ENCODE assay signal across 25 cellular contexts in the genomic region with DNA sequence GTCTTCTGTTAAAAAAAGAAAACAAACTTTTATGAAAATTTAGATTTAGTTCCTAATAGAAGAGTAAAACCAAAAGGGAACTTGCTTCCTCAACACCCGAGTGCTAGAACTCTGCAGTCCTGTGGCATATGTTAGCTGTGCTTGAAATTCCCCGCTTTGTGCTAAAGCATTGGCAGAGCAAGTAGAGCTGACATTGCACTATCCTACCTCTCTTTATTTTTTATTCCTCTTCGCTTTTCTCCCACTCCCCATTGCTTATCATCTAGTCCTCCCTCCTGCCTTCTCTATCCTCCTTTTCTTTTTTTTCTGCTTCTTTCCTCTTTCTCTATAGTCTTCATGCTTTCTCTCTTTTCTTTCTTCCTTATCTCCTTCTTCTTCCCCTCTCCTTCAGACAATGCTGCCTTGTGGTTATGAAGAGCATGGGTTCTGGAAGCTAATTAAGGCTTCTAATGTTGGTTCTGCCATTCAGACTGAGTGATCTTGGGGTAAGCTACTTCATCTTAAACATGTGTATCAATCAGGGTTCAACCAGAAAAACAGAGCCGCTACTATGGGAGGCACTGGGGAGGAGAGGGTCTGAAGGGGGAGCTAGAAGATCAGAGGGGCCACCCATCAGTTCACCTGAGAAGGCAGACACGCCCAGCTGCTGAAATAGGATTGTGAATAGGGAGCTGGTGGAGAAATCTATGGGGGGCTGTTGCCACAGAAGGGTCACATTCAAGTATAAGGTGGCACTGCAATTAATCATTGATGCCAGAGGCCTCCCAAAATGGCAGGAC. TPM values are rescaled to one million over a fixed set of nuclear protein-coding genes. Genes with fewer than 3 reads are reported as not detected.
DNase-seq lines count a peak whose midpoint lies in the region; ATAC-seq, FAIRE-seq and TF ChIP-seq lines count a peak whose summit lies in the region.
"Had no signal": no experiment of that assay in that cellular context is flagged by ENCODE, and none has a peak within 500 bp of the region (broad histone marks: within the 10 kb centered on the region; RNA-seq: fewer than 3 reads in every experiment).

No MANE protein-coding gene starts in this region.

- H2BK12ac ChIP-seq in H1 (ENCODE audit: low read depth, low read length), result no peak overlapping the region

- peaks cover 13% of the 10 kb centered on the region for H3K4me1 ChIP-seq in OCI-LY3 (ENCODE audit: low read length)
- H3K4me1 ChIP-seq in H1 (replicated peaks in 1 of 4; ENCODE audit: control insufficient read depth in 3 of 4, insufficient read depth in 4 of 4, low read length in 3 of 4), result peaks cover 0 to 5% (median 2%) of the 10 kb centered on the region in 4 experiments; a peak in 2 of 7 replicates
- H3K4me1 ChIP-seq: A549, BE2C had no signal

- no peak overlapping the region for H2BK120ac ChIP-seq in H1 (replicated peaks; ENCODE audit: low read depth, low read length)

- H3K9me3 ChIP-seq in OCI-LY3 (ENCODE audit: insufficient read depth, low read length) (no peaks in the 10 kb centered on the region), H1 (ENCODE audit: insufficient read depth in 2 of 2, low read depth in 1 of 2, low read length in 1 of 2) (no peaks in the 10 kb centered on the region)
- H3K9me3 ChIP-seq: A549; BE2C; BLaER1 treated with 17β-estradiol and CSF1 and Interleukin-3, amounts not matched to agents 10 nM and 100 nM had no signal

- peak; percentile 23 to 53; a peak in 2 of 4 replicates for TF ChIP-seq RAD21 in H1 (IDR thresholded peaks at IDR 0.05 in 1 of 2, conservative IDR thresholded peaks at IDR 0.05 in 1 of 2; ENCODE audit: low read depth in 2 of 2, low read length in 2 of 2)

- H3K4me2 ChIP-seq in OCI-LY3 (ENCODE audit: low read length) (no peak overlapping the region), H1 (ENCODE audit: insufficient read depth in 1 of 2, low read depth in 2 of 2, low read length in 2 of 2) (no peak overlapping the region)
- H3K4me2 ChIP-seq: A549 had no signal

- H3K36me3 Mint-ChIP-seq in activated CD4-positive, alpha-beta T cell treated with anti-CD3 and anti-CD28 coated beads, Interleukin-2, amount 10 ng/mL, durations not matched to agents 7 days and 5 days (ENCODE audit: low read depth), result no peaks in the 10 kb centered on the region
- no peaks in the 10 kb centered on the region for H3K36me3 Mint-ChIP-seq in activated CD4-positive, alpha-beta T cell treated with anti-CD3 and anti-CD28 coated beads, Interleukin-2, amount 10 ng/mL, durations not matched to agents 24 days and 14 days (ENCODE audit: low read depth)
- H3K36me3 Mint-ChIP-seq in stimulated activated memory B cell treated with anti-CD40 and anti-IgM and Interleukin-4, amounts not matched to agents 10 μg/mL and 1 μg/mL and 100 μg/mL, for 72 hours, result no peaks in the 10 kb centered on the region
- no peaks in the 10 kb centered on the region for H3K36me3 Mint-ChIP-seq in stimulated activated naive B cell treated with anti-CD40 and anti-IgM and Interleukin-4, amounts not matched to agents 10 μg/mL and 1 μg/mL and 100 μg/mL, for 72 hours
- H3K36me3 Mint-ChIP-seq: CD14-positive monocyte; CD8-positive, alpha-beta memory T cell had no signal

- H3K27ac Mint-ChIP-seq in activated CD4-positive, alpha-beta T cell treated with anti-CD3 and anti-CD28 coated beads, Interleukin-2, amount 10 ng/mL, durations not matched to agents 7 days and 5 days, result peak overlapping the region; percentile 0
- no peak overlapping the region for H3K27ac Mint-ChIP-seq in activated CD4-positive, alpha-beta T cell treated with anti-CD3 and anti-CD28 coated beads, Interleukin-2, amount 10 ng/mL, durations not matched to agents 24 days and 14 days
- H3K27ac Mint-ChIP-seq in stimulated activated memory B cell treated with anti-CD40 and anti-IgM and Interleukin-4, amounts not matched to agents 10 μg/mL and 1 μg/mL and 100 μg/mL, for 72 hours, result peak overlapping the region; percentile 0
- no peak overlapping the region for H3K27ac Mint-ChIP-seq in stimulated activated naive B cell treated with anti-CD40 and anti-IgM and Interleukin-4, amounts not matched to agents 10 μg/mL and 1 μg/mL and 100 μg/mL, for 72 hours
- H3K27ac Mint-ChIP-seq: CD14-positive monocyte; CD4-positive, alpha-beta T cell had no signal

- no peak overlapping the region for H4K5ac ChIP-seq in H1 (ENCODE audit: insufficient read length, low read depth, low read length)

- no peak overlapping the region for H3K23ac ChIP-seq in H1 (ENCODE audit: insufficient read length)

- H3K9ac ChIP-seq in OCI-LY3 (ENCODE audit: low read length), result no peak overlapping the region
- no peak overlapping the region for H3K9ac ChIP-seq in H1 (replicated peaks in 1 of 4; ENCODE audit: extremely low read depth in 1 of 4, low read depth in 3 of 4, low read length in 3 of 4)
- H3K9ac ChIP-seq: BLaER1 treated with 17β-estradiol and CSF1 and Interleukin-3, amounts not matched to agents 10 nM and 100 nM had no signal

- H3K4ac ChIP-seq in H1 (replicated peaks; ENCODE audit: insufficient read length, low read depth, low read length), result no peak overlapping the region

- H4K20me1 ChIP-seq in OCI-LY3 (ENCODE audit: insufficient read depth, low read length), result no peaks in the 10 kb centered on the region
- no peaks in the 10 kb centered on the region for H4K20me1 ChIP-seq in H1 (replicated peaks in 1 of 2; ENCODE audit: control insufficient read depth in 1 of 2, insufficient read depth in 2 of 2, low read length in 2 of 2)
- H4K20me1 ChIP-seq: BLaER1 treated with 17β-estradiol and CSF1 and Interleukin-3, amounts not matched to agents 10 nM and 100 nM had no signal

- H3K36me3 ChIP-seq in OCI-LY3 (replicated peaks; ENCODE audit: low read depth, low read length) (no peaks in the 10 kb centered on the region), H1 (ENCODE audit: control insufficient read depth in 2 of 4, insufficient read depth in 4 of 4, low read length in 3 of 4) (no peaks in the 10 kb centered on the region)
- H3K36me3 ChIP-seq: BE2C; BLaER1 treated with 17β-estradiol and CSF1 and Interleukin-3, amounts not matched to agents 10 nM and 100 nM had no signal

- intact Hi-C loops in activated CD4-positive, alpha-beta T cell treated with anti-CD3 and anti-CD28 coated beads, Interleukin-2, amount 10 ng/mL, durations not matched to agents 24 days and 14 days (cut with micrococcal nuclease), result no loop called here

- H3K4me3 ChIP-seq in OCI-LY3 (ENCODE audit: low read length), result no peak overlapping the region
- H3K4me3 ChIP-seq in H1 (ENCODE audit: extremely low read depth in 1 of 4, insufficient read depth in 2 of 4, low read depth in 3 of 4, low read length in 4 of 4), result no peak overlapping the region
- H3K4me3 ChIP-seq: A549; BLaER1 treated with 17β-estradiol and CSF1 and Interleukin-3, amounts not matched to agents 10 nM and 100 nM had no signal

- no peaks in the 10 kb centered on the region for H3K23me2 ChIP-seq in H1 (ENCODE audit: low read depth, low read length)

- H3K27me3 ChIP-seq in OCI-LY3 (ENCODE audit: low read depth, low read length) (no peaks in the 10 kb centered on the region), H1 (replicated peaks in 1 of 4; ENCODE audit: control insufficient read depth in 3 of 4, extremely low read depth in 1 of 4, insufficient read depth in 3 of 4, low read length in 3 of 4) (no peaks in the 10 kb centered on the region)
- H3K27me3 ChIP-seq: BE2C; BLaER1 treated with 17β-estradiol and CSF1 and Interleukin-3, amounts not matched to agents 10 nM and 100 nM had no signal

- TF ChIP-seq POLR2A in H1 (IDR thresholded peaks at IDR 0.05; ENCODE audit: control extremely low read depth in 1 of 2, low read depth in 2 of 2, low read length in 2 of 2), result no peak

- no peak overlapping the region for H2BK20ac ChIP-seq in H1 (ENCODE audit: low read length)

- CTCF ChIA-PET in activated CD4-positive, alpha-beta T cell treated with anti-CD3 and anti-CD28 coated beads, Interleukin-2, amount 10 ng/mL, durations not matched to agents 7 days and 5 days (lab: Charles Lee), result interaction anchor here (0.5 to 2.3 kb wide), 6 partner anchors 12 to 261 kb away, joined by 3 to 6 read pairs (median 3); no protein-coding TSS in a partner anchor
- CTCF ChIA-PET in H1 (lab: Charles Lee; ENCODE audit: partially characterized antibody), result interaction anchor here (0.8 to 1.6 kb wide), 3 partner anchors 9 to 57 kb away, joined by 3 read pairs; no protein-coding TSS in a partner anchor

- no peak for FAIRE-seq in H1 (lab: Jason Lieb, UNC)
- FAIRE-seq: A549, D721Med had no signal

- ATAC-seq in stimulated activated memory B cell treated with anti-CD40 and anti-IgM and Interleukin-4, amounts not matched to agents 10 μg/mL and 1 μg/mL and 100 μg/mL, for 72 hours, result no peak
- no peak for ATAC-seq in stimulated activated naive B cell treated with anti-CD40 and anti-IgM and Interleukin-4, amounts not matched to agents 10 μg/mL and 1 μg/mL and 100 μg/mL, for 72 hours (replicated peaks)
- ATAC-seq: A549 had no signal

- H2AFZ ChIP-seq in OCI-LY3 (ENCODE audit: low read depth, low read length) (no peak overlapping the region), H1 (ENCODE audit: low read length) (no peak overlapping the region)

- no peak overlapping the region for H4K8ac ChIP-seq in H1 (ENCODE audit: extremely low read depth, insufficient read depth, low read length)

- TF ChIP-seq CTCF in OCI-LY3 (IDR thresholded peaks at IDR 0.05; ENCODE audit: low read depth, low read length), result peak; percentile 19; the same call in 1 of the 2 replicates
- TF ChIP-seq CTCF in H1 (IDR thresholded peaks at IDR 0.05; ENCODE audit: control extremely low read depth in 1 of 3, insufficient read depth in 1 of 3, low read depth in 1 of 3, low read length in 3 of 3), result peak in 1 of 3 experiments; percentile 2; a peak in 1 of 4 replicates

- no peak overlapping the region for H2BK15ac ChIP-seq in H1 (ENCODE audit: low read length)

- no peaks in the 10 kb centered on the region for H3K9me3 Mint-ChIP-seq in activated CD4-positive, alpha-beta T cell treated with anti-CD3 and anti-CD28 coated beads, Interleukin-2, amount 10 ng/mL, durations not matched to agents 7 days and 5 days
- H3K9me3 Mint-ChIP-seq in activated CD4-positive, alpha-beta T cell treated with anti-CD3 and anti-CD28 coated beads, Interleukin-2, amount 10 ng/mL, durations not matched to agents 24 days and 14 days, result no peaks in the 10 kb centered on the region
- H3K9me3 Mint-ChIP-seq in stimulated activated memory B cell treated with anti-CD40 and anti-IgM and Interleukin-4, amounts not matched to agents 10 μg/mL and 1 μg/mL and 100 μg/mL, for 72 hours, result no peaks in the 10 kb centered on the region
- no peaks in the 10 kb centered on the region for H3K9me3 Mint-ChIP-seq in stimulated activated naive B cell treated with anti-CD40 and anti-IgM and Interleukin-4, amounts not matched to agents 10 μg/mL and 1 μg/mL and 100 μg/mL, for 72 hours
- H3K9me3 Mint-ChIP-seq: CD14-positive monocyte; CD4-positive, alpha-beta T cell; CD8-positive, alpha-beta memory T cell had no signal

- H2BK5ac ChIP-seq in H1 (ENCODE audit: low read depth, low read length), result no peak overlapping the region

- WGBS in H1 (ENCODE audit: extremely low coverage in 1 of 2, insufficient coverage in 1 of 2, insufficient read length in 1 of 2, insufficient replicate concordance in 2 of 2, low coverage in 1 of 2, low lambda C conversion rate in 2 of 2, missing lambda C conversion rate in 1 of 2), 2 experiments, result 85 to 100% methylated on average over 1 to 5 of the region's 5 CpGs

- POLR2A ChIA-PET in activated CD4-positive, alpha-beta T cell treated with anti-CD3 and anti-CD28 coated beads, Interleukin-2, amount 10 ng/mL, durations not matched to agents 7 days and 5 days (lab: Charles Lee), result no interaction called here
- POLR2A ChIA-PET in H1 (lab: Charles Lee; ENCODE audit: partially characterized antibody), result interaction anchor here (0.6 kb wide), 1 partner anchor 62 kb away, joined by 3 read pairs; no protein-coding TSS in a partner anchor

- no peak overlapping the region for H3K4me3 Mint-ChIP-seq in activated CD4-positive, alpha-beta T cell treated with anti-CD3 and anti-CD28 coated beads, Interleukin-2, amount 10 ng/mL, durations not matched to agents 7 days and 5 days
- no peak overlapping the region for H3K4me3 Mint-ChIP-seq in activated CD4-positive, alpha-beta T cell treated with anti-CD3 and anti-CD28 coated beads, Interleukin-2, amount 10 ng/mL, durations not matched to agents 24 days and 14 days
- H3K4me3 Mint-ChIP-seq in stimulated activated memory B cell treated with anti-CD40 and anti-IgM and Interleukin-4, amounts not matched to agents 10 μg/mL and 1 μg/mL and 100 μg/mL, for 72 hours, result no peak overlapping the region
- no peak overlapping the region for H3K4me3 Mint-ChIP-seq in stimulated activated naive B cell treated with anti-CD40 and anti-IgM and Interleukin-4, amounts not matched to agents 10 μg/mL and 1 μg/mL and 100 μg/mL, for 72 hours
- H3K4me3 Mint-ChIP-seq: CD14-positive monocyte; CD4-positive, alpha-beta T cell; CD8-positive, alpha-beta memory T cell had no signal

- H3K79me1 ChIP-seq in H1 (ENCODE audit: low read depth, low read length), result no peaks in the 10 kb centered on the region

- no peaks in the 10 kb centered on the region for H3K79me2 ChIP-seq in OCI-LY3 (ENCODE audit: low read length)
- no peaks in the 10 kb centered on the region for H3K79me2 ChIP-seq in H1 (ENCODE audit: control insufficient read depth in 1 of 2, insufficient read depth in 2 of 2, low read length in 2 of 2)

- no peak overlapping the region for H4K91ac ChIP-seq in H1 (replicated peaks; ENCODE audit: insufficient read length, low read length)

- TF ChIP-seq EP300 in H1 (IDR thresholded peaks at IDR 0.05; ENCODE audit: borderline replicate concordance in 1 of 2, low read depth in 2 of 2, low read length in 2 of 2), result no peak

- no peak overlapping the region for H3K56ac ChIP-seq in H1 (replicated peaks; ENCODE audit: insufficient read length, low read depth, low read length)

- no peak for DNase-seq in activated CD4-positive, alpha-beta T cell treated with anti-CD3 and anti-CD28 coated beads, Interleukin-2, amount 10 ng/mL, durations not matched to agents 7 days and 5 days
- DNase-seq in activated CD4-positive, alpha-beta T cell treated with anti-CD3 and anti-CD28 coated beads, Interleukin-2, amount 10 ng/mL, durations not matched to agents 24 days and 14 days, result no peak
- DNase-seq in H1 (ENCODE audit: low read depth in 1 of 2, low spot score in 2 of 2) (no peak), NCI-H2196 (lab: John Stamatoyannopoulos, UW; ENCODE audit: unreplicated experiment) (no peak), T-helper 2 cell (no peak)
- no peak for DNase-seq in stimulated activated naive B cell treated with anti-CD40 and anti-IgM and Interleukin-4, amounts not matched to agents 10 μg/mL and 1 μg/mL and 100 μg/mL, for 72 hours
- DNase-seq: 8988T; ACHN; AML-193; BE2C; CD4-positive, alpha-beta T cell; CD8-positive, alpha-beta memory T cell; DMS 273 treated with DMSO at 0.1 percent for 48 hours; DMS79; EL; GDM1; GOT3; H7; HCEC 1CT had no signal

- H3K18ac ChIP-seq in H1 (ENCODE audit: extremely low read depth, low read length), result no peak overlapping the region

- no peak overlapping the region for H2AK5ac ChIP-seq in H1 (ENCODE audit: low read depth, low read length)

- no peak overlapping the region for H3K14ac ChIP-seq in H1 (ENCODE audit: insufficient read length)

- H3K27me3 Mint-ChIP-seq in activated CD4-positive, alpha-beta T cell treated with anti-CD3 and anti-CD28 coated beads, Interleukin-2, amount 10 ng/mL, durations not matched to agents 7 days and 5 days, result peaks cover 2% of the 10 kb centered on the region
- peaks cover 6% of the 10 kb centered on the region for H3K27me3 Mint-ChIP-seq in activated CD4-positive, alpha-beta T cell treated with anti-CD3 and anti-CD28 coated beads, Interleukin-2, amount 10 ng/mL, durations not matched to agents 24 days and 14 days
- no peaks in the 10 kb centered on the region for H3K27me3 Mint-ChIP-seq in stimulated activated memory B cell treated with anti-CD40 and anti-IgM and Interleukin-4, amounts not matched to agents 10 μg/mL and 1 μg/mL and 100 μg/mL, for 72 hours
- peaks cover 4 to 5% of the 10 kb centered on the region in 2 donors for H3K27me3 Mint-ChIP-seq in stimulated activated naive B cell treated with anti-CD40 and anti-IgM and Interleukin-4, amounts not matched to agents 10 μg/mL and 1 μg/mL and 100 μg/mL, for 72 hours
- H3K27me3 Mint-ChIP-seq: CD4-positive, alpha-beta T cell; CD8-positive, alpha-beta memory T cell had no signal

- no peak overlapping the region for H3K27ac ChIP-seq in OCI-LY3 (ENCODE audit: low read length)
- no peak overlapping the region for H3K27ac ChIP-seq in H1 (ENCODE audit: low read depth, low read length)
- H3K27ac ChIP-seq: A549; BLaER1 treated with 17β-estradiol and CSF1 and Interleukin-3, amounts not matched to agents 10 nM and 100 nM had no signal

- peaks cover 5% of the 10 kb centered on the region for H3K4me1 Mint-ChIP-seq in activated CD4-positive, alpha-beta T cell treated with anti-CD3 and anti-CD28 coated beads, Interleukin-2, amount 10 ng/mL, durations not matched to agents 7 days and 5 days
- peaks cover 8% of the 10 kb centered on the region for H3K4me1 Mint-ChIP-seq in activated CD4-positive, alpha-beta T cell treated with anti-CD3 and anti-CD28 coated beads, Interleukin-2, amount 10 ng/mL, durations not matched to agents 24 days and 14 days
- peaks cover 19% of the 10 kb centered on the region for H3K4me1 Mint-ChIP-seq in stimulated activated memory B cell treated with anti-CD40 and anti-IgM and Interleukin-4, amounts not matched to agents 10 μg/mL and 1 μg/mL and 100 μg/mL, for 72 hours
- H3K4me1 Mint-ChIP-seq in stimulated activated naive B cell treated with anti-CD40 and anti-IgM and Interleukin-4, amounts not matched to agents 10 μg/mL and 1 μg/mL and 100 μg/mL, for 72 hours, result peaks cover 9 to 13% of the 10 kb centered on the region in 2 donors
- H3K4me1 Mint-ChIP-seq: CD8-positive, alpha-beta memory T cell had no signal

RNA-seq across cellular contexts. Expression of a gene that starts 31.4 kb away (rescaled TPM):
- 10 to 100 TPM; 25.6 to 29.8 TPM for total RNA-seq in activated CD4-positive, alpha-beta T cell treated with anti-CD3 and anti-CD28 coated beads, Interleukin-2, amount 10 ng/mL, durations not matched to agents 7 days and 5 days
- total RNA-seq in activated CD4-positive, alpha-beta T cell treated with anti-CD3 and anti-CD28 coated beads, Interleukin-2, amount 10 ng/mL, durations not matched to agents 24 days and 14 days, result 31.9 and 33.8 TPM in 2 replicates
- total RNA-seq in H1 (2021; fragmentation: NEBNext Ultra II Directional; extraction: Animal tissue kit (Norgen Biotek cat#: 25700)), result 57.1 and 57.2 TPM in 2 replicates
- polyA plus RNA-seq in H1 (2011; rRNA removed), result 17.1 and 21.8 TPM in 2 replicates
- 31.5 TPM for polyA plus RNA-seq in H1 (2011; cell fraction: cytosol; rRNA removed)
- polyA plus RNA-seq in H1 (2011; cell fraction: nucleus; rRNA removed), result 20.5 TPM
- 21.2 to 39.2 TPM (median 25.6 TPM) in 4 replicates for polyA plus RNA-seq in H1 (2012, experiment 1 of 2)
- polyA plus RNA-seq in H1 (2012, experiment 2 of 2), result 3.4 TPM
- 26.7 TPM for polyA plus RNA-seq in H1 (2013, experiment 1 of 2)
- 27.3 TPM for polyA plus RNA-seq in H1 (2013, experiment 2 of 2)
- polyA minus RNA-seq in H1 (2011; rRNA and poly(A)+ RNA removed), result 31.0 and 38.5 TPM in 2 replicates
- 43.7 TPM for polyA minus RNA-seq in H1 (2011; cell fraction: cytosol; rRNA and poly(A)+ RNA removed)
- polyA minus RNA-seq in H1 (2011; cell fraction: nucleus; rRNA and poly(A)+ RNA removed), result 82.6 TPM

Comparison
In these comparisons a context has a peak if more than half of its experiments do, and no peak if none do; other contexts are left out.
1. H3K27ac Mint-ChIP-seq: peak in activated CD4-positive, alpha-beta T cell treated with anti-CD3 and anti-CD28 coated beads, Interleukin-2, amount 10 ng/mL, durations not matched to agents 7 days and 5 days (single experiment) and stimulated activated memory B cell treated with anti-CD40 and anti-IgM and Interleukin-4, amounts not matched to agents 10 μg/mL and 1 μg/mL and 100 μg/mL, for 72 hours (single experiment); none in activated CD4-positive, alpha-beta T cell treated with anti-CD3 and anti-CD28 coated beads, Interleukin-2, amount 10 ng/mL, durations not matched to agents 24 days and 14 days (single experiment) and stimulated activated naive B cell treated with anti-CD40 and anti-IgM and Interleukin-4, amounts not matched to agents 10 μg/mL and 1 μg/mL and 100 μg/mL, for 72 hours (single experiment).